8 cellular contexts compared by ENCODE assay signal in the genomic region with DNA sequence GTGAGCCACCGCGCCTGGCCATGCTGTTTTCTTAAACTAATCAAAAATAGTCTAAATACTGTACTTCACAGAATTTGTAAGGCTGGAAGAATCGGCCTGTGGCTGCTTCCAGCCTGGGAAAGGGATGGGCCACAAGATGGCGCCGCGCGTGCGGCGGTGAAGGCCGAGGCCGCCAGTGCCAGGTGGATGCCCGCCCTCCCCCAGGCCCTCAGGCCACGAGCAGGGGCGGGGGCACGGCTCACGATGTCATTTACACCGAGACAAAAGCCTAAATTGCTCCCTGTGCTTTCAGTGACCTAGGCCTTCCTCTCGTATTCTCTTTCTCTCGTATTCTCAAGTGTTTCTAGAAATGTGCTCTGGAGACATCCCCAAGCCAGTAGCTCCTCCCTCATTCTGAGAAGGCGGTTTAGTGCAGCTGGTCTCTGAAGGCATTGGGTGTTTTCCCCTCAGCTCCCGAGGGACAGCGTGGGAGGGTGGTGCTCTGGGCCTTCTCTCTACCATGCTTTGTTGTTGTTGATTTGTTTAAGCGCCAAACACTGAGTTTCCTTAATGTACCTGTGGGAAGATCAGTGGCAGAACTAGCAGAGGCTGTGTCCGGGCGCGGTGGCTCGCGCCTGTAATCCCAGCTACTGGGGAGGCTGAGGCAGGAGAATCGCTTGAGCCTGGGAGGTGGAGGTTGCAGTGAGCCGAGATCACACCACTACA.
A peak's percentile ranks its signal among the peaks of the same experiment; 100 is the strongest.
DNase-seq lines count a peak whose midpoint lies in the region; ATAC-seq and TF ChIP-seq lines count a peak whose summit lies in the region.

No MANE protein-coding gene starts in this region.

- peak overlapping the region; percentile 72 for H3K4me3 Mint-ChIP-seq in CD8-positive, alpha-beta T cell
- peak overlapping the region; percentile 59 for H3K4me3 Mint-ChIP-seq in activated CD8-positive, alpha-beta memory T cell treated with anti-CD3 and anti-CD28 coated beads, Interleukin-2, amount 10 ng/mL, durations not matched to agents 7 days and 5 days
- peak overlapping the region; percentile 42 for H3K4me3 Mint-ChIP-seq in endodermal cell

- peak overlapping the region; percentile 64 for H3K27ac Mint-ChIP-seq in CD8-positive, alpha-beta T cell
- peak overlapping the region; percentile 40 for H3K27ac Mint-ChIP-seq in activated CD8-positive, alpha-beta memory T cell treated with anti-CD3 and anti-CD28 coated beads, Interleukin-2, amount 10 ng/mL, durations not matched to agents 7 days and 5 days
- peak overlapping the region; percentile 78 for H3K27ac Mint-ChIP-seq in endodermal cell

- CTCF ChIA-PET in CD8-positive, alpha-beta T cell (lab: Charles Lee) = interaction anchor here (0.6 to 9.2 kb wide), 25 partner anchors 9 to 638 kb away, joined by 3 to 122 read pairs (median 4); no protein-coding TSS in a partner anchor
- CTCF ChIA-PET in activated CD8-positive, alpha-beta memory T cell treated with anti-CD3 and anti-CD28 coated beads, Interleukin-2, amount 10 ng/mL, durations not matched to agents 7 days and 5 days (lab: Charles Lee) = interaction anchor here (0.6 to 4.5 kb wide), 16 partner anchors 10 to 638 kb away, joined by 3 to 51 read pairs (median 4); no protein-coding TSS in a partner anchor

- no peaks in the 10 kb centered on the region for H3K4me1 ChIP-seq in CD8-positive, alpha-beta T cell (ENCODE audit: insufficient read depth, low read length)
- peaks cover 5% of the 10 kb centered on the region for H3K4me1 ChIP-seq in endodermal cell (ENCODE audit: control insufficient read depth, insufficient read depth, low read length)

- DNase-seq in CD8-positive, alpha-beta T cell = peak; percentile 30 to 83 (median 61)
- DNase-seq in NCI-H82 (lab: John Stamatoyannopoulos, UW) = peak; percentile 79
- peak; percentile 70 for DNase-seq in activated CD8-positive, alpha-beta memory T cell treated with anti-CD3 and anti-CD28 coated beads, Interleukin-2, amount 10 ng/mL, durations not matched to agents 7 days and 5 days
- peak; percentile 95 for DNase-seq in endodermal cell
- peak; percentile 31 for DNase-seq in middle frontal gyrus (ENCODE audit: extremely low spot score, low spot score)
- peak; percentile 34 to 45 for DNase-seq in stimulated activated CD8-positive, alpha-beta memory T cell treated with anti-CD3 and anti-CD28 coated beads, Interleukin-2, amount 100 ng/mL, for 1 hour (ENCODE audit: low read depth in 2 of 2)

- POLR2A ChIA-PET in CD8-positive, alpha-beta T cell (lab: Charles Lee) = interaction anchor here (0.9 to 1.0 kb wide), 2 partner anchors 392 to 446 kb away, joined by 4 to 6 read pairs; no protein-coding TSS in a partner anchor

- peak overlapping the region; percentile 34 for H3K9ac ChIP-seq in endodermal cell (ENCODE audit: extremely low read depth, low read length, poor library complexity, severe bottlenecking)

- H3K27me3 Mint-ChIP-seq in CD8-positive, alpha-beta T cell (ENCODE audit: low read depth) = no peaks in the 10 kb centered on the region
- no peaks in the 10 kb centered on the region for H3K27me3 Mint-ChIP-seq in activated CD8-positive, alpha-beta memory T cell treated with anti-CD3 and anti-CD28 coated beads, Interleukin-2, amount 10 ng/mL, durations not matched to agents 7 days and 5 days
- H3K27me3 Mint-ChIP-seq in endodermal cell (ENCODE audit: insufficient read depth) = no peaks in the 10 kb centered on the region

- H3K4me1 Mint-ChIP-seq in CD8-positive, alpha-beta T cell (ENCODE audit: low read depth) = peaks cover 14% of the 10 kb centered on the region
- peaks cover 25% of the 10 kb centered on the region for H3K4me1 Mint-ChIP-seq in activated CD8-positive, alpha-beta memory T cell treated with anti-CD3 and anti-CD28 coated beads, Interleukin-2, amount 10 ng/mL, durations not matched to agents 7 days and 5 days
- peaks cover 15% of the 10 kb centered on the region for H3K4me1 Mint-ChIP-seq in endodermal cell

- no peaks in the 10 kb centered on the region for H3K27me3 ChIP-seq in CD8-positive, alpha-beta T cell (ENCODE audit: insufficient read depth, low read length)
- no peaks in the 10 kb centered on the region for H3K27me3 ChIP-seq in endodermal cell (ENCODE audit: control insufficient read depth, insufficient read depth, low read length, poor library complexity, severe bottlenecking)

- no peaks in the 10 kb centered on the region for H3K36me3 Mint-ChIP-seq in CD8-positive, alpha-beta T cell
- H3K36me3 Mint-ChIP-seq in activated CD8-positive, alpha-beta memory T cell treated with anti-CD3 and anti-CD28 coated beads, Interleukin-2, amount 10 ng/mL, durations not matched to agents 7 days and 5 days = peaks cover 6% of the 10 kb centered on the region
- peaks cover 7% of the 10 kb centered on the region for H3K36me3 Mint-ChIP-seq in endodermal cell (ENCODE audit: low read depth)

- TF ChIP-seq CTCF in CD8-positive, alpha-beta T cell (IDR thresholded peaks at IDR 0.05) = peak; percentile 70
- peak; percentile 90 for TF ChIP-seq CTCF in endodermal cell (conservative IDR thresholded peaks at IDR 0.05)

- H3K9me3 ChIP-seq in CD8-positive, alpha-beta T cell (ENCODE audit: low read length) = no peaks in the 10 kb centered on the region
- no peaks in the 10 kb centered on the region for H3K9me3 ChIP-seq in endodermal cell (ENCODE audit: control insufficient read depth, low read length)

- no peaks in the 10 kb centered on the region for H3K36me3 ChIP-seq in CD8-positive, alpha-beta T cell (ENCODE audit: insufficient read depth, low read length)
- no peaks in the 10 kb centered on the region for H3K36me3 ChIP-seq in endodermal cell (ENCODE audit: control insufficient read depth, insufficient read depth, low read length)

- no peaks in the 10 kb centered on the region for H3K9me3 Mint-ChIP-seq in CD8-positive, alpha-beta T cell
- no peaks in the 10 kb centered on the region for H3K9me3 Mint-ChIP-seq in activated CD8-positive, alpha-beta memory T cell treated with anti-CD3 and anti-CD28 coated beads, Interleukin-2, amount 10 ng/mL, durations not matched to agents 7 days and 5 days (ENCODE audit: low read depth)
- H3K9me3 Mint-ChIP-seq in endodermal cell = peaks cover 4% of the 10 kb centered on the region

- intact Hi-C loops in CD8-positive, alpha-beta T cell (cut with DNase I, micrococcal nuclease) = loop anchor here (1.0 to 5.0 kb wide), 5 partner anchors 85 to 638 kb away; a partner anchor contains a TSS

- H3K4me3 ChIP-seq in CD8-positive, alpha-beta T cell (ENCODE audit: low read depth, low read length) = peak overlapping the region; percentile 35
- peak overlapping the region; percentile 68 for H3K4me3 ChIP-seq in endodermal cell (ENCODE audit: low read length)

- ATAC-seq in CD8-positive, alpha-beta T cell = peak; percentile 76
- peak; percentile 89 for ATAC-seq in GM19452 (IDR thresholded peaks at IDR 0.05; ENCODE audit: unreplicated experiment)
- ATAC-seq in HG03565 (IDR thresholded peaks at IDR 0.05; ENCODE audit: unreplicated experiment) = peak; percentile 84
- ATAC-seq in activated CD8-positive, alpha-beta memory T cell treated with anti-CD3 and anti-CD28 coated beads, Interleukin-2, amount 10 ng/mL, durations not matched to agents 7 days and 5 days = peak; percentile 83

- 29 to 38% methylated on average over 14 to 29 of the region's 30 CpGs for WGBS in endodermal cell (ENCODE audit: insufficient coverage in 1 of 2, insufficient read length in 1 of 2), 2 experiments

- H3K27ac ChIP-seq in CD8-positive, alpha-beta T cell (ENCODE audit: low read depth, low read length) = no peak overlapping the region
- H3K27ac ChIP-seq in endodermal cell (ENCODE audit: low read depth, low read length) = no peak overlapping the region

Comparison
In these comparisons a context has a peak if more than half of its experiments do, and no peak if none do; other contexts are left out.
1. DNase-seq: peak in every context shown above with its lines; median percentile 95 in endodermal cell; 79 in NCI-H82; 70 in activated CD8-positive, alpha-beta memory T cell treated with anti-CD3 and anti-CD28 coated beads, Interleukin-2, amount 10 ng/mL, durations not matched to agents 7 days and 5 days; 61 in CD8-positive, alpha-beta T cell; 40 in stimulated activated CD8-positive, alpha-beta memory T cell treated with anti-CD3 and anti-CD28 coated beads, Interleukin-2, amount 100 ng/mL, for 1 hour; 31 in middle frontal gyrus.